ENCODE assay signal across 9 cellular contexts in genomic region chr5:68378204-68378830, GRCh38.
DNase-seq lines count a peak whose midpoint lies in the region; ATAC-seq and TF ChIP-seq lines count a peak whose summit lies in the region.
"Had no signal": no experiment of that assay in that cellular context is flagged by ENCODE, and none has a peak within 500 bp of the region (broad histone marks: within the 10 kb centered on the region; RNA-seq: fewer than 3 reads in every experiment).

No MANE protein-coding gene starts in this region.

- peak; percentile 75 for ATAC-seq in GM19023 (IDR thresholded peaks at IDR 0.05; ENCODE audit: unreplicated experiment)
- ATAC-seq in HG02571 (IDR thresholded peaks at IDR 0.05; ENCODE audit: unreplicated experiment) = peak; percentile 70
- ATAC-seq in left cardiac atrium = no peak

- TF ChIP-seq EP300 in sigmoid colon (IDR thresholded peaks at IDR 0.05) = no peak

- H3K9me3 ChIP-seq in neuronal stem cell (replicated peaks in 1 of 2; ENCODE audit: control insufficient read depth in 2 of 2, insufficient read depth in 1 of 2, low read depth in 1 of 2, low read length in 2 of 2) (no peaks in the 10 kb centered on the region), sigmoid colon (no peaks in the 10 kb centered on the region)

- no peak overlapping the region for H3K14ac ChIP-seq in neuronal stem cell (ENCODE audit: low read length)

- no peak overlapping the region for H3K4me3 ChIP-seq in neuronal stem cell (ENCODE audit: low read length in 2 of 2)
- H3K4me3 ChIP-seq in sigmoid colon = no peak overlapping the region

- TF ChIP-seq POLR2A in sigmoid colon (IDR thresholded peaks at IDR 0.05) = no peak

- no peak overlapping the region for H2BK120ac ChIP-seq in neuronal stem cell (ENCODE audit: low read depth, low read length)

- no peak overlapping the region for H2BK15ac ChIP-seq in neuronal stem cell (ENCODE audit: low read length)

- H2AFZ ChIP-seq in neuronal stem cell (ENCODE audit: low read length) = peak overlapping the region; percentile 30

- H3K18ac ChIP-seq in neuronal stem cell (ENCODE audit: low read length) = no peak overlapping the region

- H3K9ac ChIP-seq in neuronal stem cell (ENCODE audit: low read depth, low read length, poor library complexity) = no peak overlapping the region

- H4K8ac ChIP-seq in neuronal stem cell (ENCODE audit: low read depth, low read length) = no peak overlapping the region

- H3K4me2 ChIP-seq in neuronal stem cell (ENCODE audit: insufficient read depth, low read length, poor library complexity, severe bottlenecking) = no peak overlapping the region

- H2BK12ac ChIP-seq in neuronal stem cell (ENCODE audit: low read length) = no peak overlapping the region

- H3K23ac ChIP-seq in neuronal stem cell (ENCODE audit: low read depth, low read length, poor library complexity) = no peak overlapping the region

- H3K27me3 ChIP-seq in neuronal stem cell (ENCODE audit: control insufficient read depth in 3 of 3, insufficient read depth in 3 of 3, low read depth in 1 of 3, low read length in 3 of 3) (no peaks in the 10 kb centered on the region), sigmoid colon (no peaks in the 10 kb centered on the region)

- TF ChIP-seq CTCF in sigmoid colon (IDR thresholded peaks at IDR 0.05) = no peak

- H3K79me1 ChIP-seq in neuronal stem cell (ENCODE audit: low read depth, low read length) = no peaks in the 10 kb centered on the region

- H3K4me1 ChIP-seq in neuronal stem cell (ENCODE audit: control insufficient read depth in 2 of 2, insufficient read depth in 1 of 2, low read depth in 1 of 2, low read length in 2 of 2) (peaks cover 3% of the 10 kb centered on the region in 2 donors), sigmoid colon (peaks cover 0 to 29% (median 10%) of the 10 kb centered on the region in 4 donors)

- H3K4ac ChIP-seq in neuronal stem cell (ENCODE audit: low read length) = no peak overlapping the region

- no peak overlapping the region for H4K91ac ChIP-seq in neuronal stem cell (ENCODE audit: low read depth, low read length, poor library complexity)

- intact Hi-C loops in sigmoid colon (cut with DNase I) = no loop called here
- intact Hi-C loops in left cardiac atrium (cut with DNase I) = loop anchor here in 1 of 2 donors (10.0 kb wide), 1 partner anchor 64 kb away; no protein-coding TSS in a partner anchor

- H3K27ac ChIP-seq in neuronal stem cell (replicated peaks; ENCODE audit: low read length) (no peak overlapping the region), sigmoid colon (no peak overlapping the region)

- H3K36me3 ChIP-seq in neuronal stem cell (replicated peaks in 1 of 2; ENCODE audit: control insufficient read depth in 2 of 2, insufficient read depth in 2 of 2, low read length in 2 of 2) = no peaks in the 10 kb centered on the region
- no peaks in the 10 kb centered on the region for H3K36me3 ChIP-seq in sigmoid colon

- no CpG with 5 or more reads among the region's 3 CpGs for WGBS in neuronal stem cell (ENCODE audit: extremely low coverage in 2 of 2, insufficient read length in 2 of 2, insufficient replicate concordance in 1 of 2), 2 donors
- whole genome bisulfite sequencing in sigmoid colon, 2 donors = 56 to 82% methylated on average over 3 of the region's 3 CpGs

- H2AK5ac ChIP-seq in neuronal stem cell (ENCODE audit: low read depth, low read length) = no peak overlapping the region

- no peak overlapping the region for H2BK5ac ChIP-seq in neuronal stem cell (ENCODE audit: low read length)

- DNase-seq in Kasumi-1 (lab: John Stamatoyannopoulos, UW) (peak; percentile 71 to 92), neuronal stem cell (ENCODE audit: low spot score) (no peak), sigmoid colon (no peak), left cardiac atrium (no peak)
- no peak for DNase-seq in activated T-cell treated with anti-CD3 and anti-CD28 coated beads, Interleukin-2, amount 50 U/mL, for 1 hour
- DNase-seq: activated CD4-positive, alpha-beta T cell treated with anti-CD3 and anti-CD28 coated beads for 48 hours; NCI-H2171 had no signal

Comparison
In these comparisons a context has a peak if more than half of its experiments do, and no peak if none do; other contexts are left out.
1. ATAC-seq: peak in GM19023 (single experiment) and HG02571 (single experiment); none in left cardiac atrium (0 of 2).
2. DNase-seq: peak in Kasumi-1 (2 of 2); none in neuronal stem cell (single experiment), sigmoid colon (single experiment), activated T-cell treated with anti-CD3 and anti-CD28 coated beads, Interleukin-2, amount 50 U/mL, for 1 hour (single experiment) and left cardiac atrium (single experiment).